Comparison of ENCODE assay signal across 22 cellular contexts in genomic region chr4:72592076-72592475, GRCh38. TPM values are rescaled to one million over a fixed set of nuclear protein-coding genes. Genes with fewer than 3 reads are reported as not detected.
"Had no signal": no experiment of that assay in that cellular context is flagged by ENCODE, and none has a peak within 500 bp of the region (broad histone marks: within the 10 kb centered on the region; RNA-seq: fewer than 3 reads in every experiment).

No MANE protein-coding gene starts in this region.

- H3K27me3 ChIP-seq: adrenal gland, MG63 had no signal

- H3K4me1 Mint-ChIP-seq: activated naive CD8-positive, alpha-beta T cell treated with anti-CD3 and anti-CD28 coated beads, Interleukin-2, amount 10 ng/mL, durations not matched to agents 7 days and 5 days had no signal

- H3K4me1 ChIP-seq: adrenal gland had no signal

- H3K27ac ChIP-seq: adrenal gland, PC-9 had no signal

- H3K36me3 Mint-ChIP-seq: activated naive CD8-positive, alpha-beta T cell treated with anti-CD3 and anti-CD28 coated beads, Interleukin-2, amount 10 ng/mL, durations not matched to agents 7 days and 5 days had no signal

- H3K4me3 Mint-ChIP-seq: activated CD8-positive, alpha-beta T cell treated with anti-CD3 and anti-CD28 coated beads, Interleukin-2, amount 10 ng/mL, durations not matched to agents 7 days and 5 days; activated naive CD8-positive, alpha-beta T cell treated with anti-CD3 and anti-CD28 coated beads, Interleukin-2, amount 10 ng/mL, durations not matched to agents 7 days and 5 days had no signal

- H3K27ac Mint-ChIP-seq: activated CD8-positive, alpha-beta T cell treated with anti-CD3 and anti-CD28 coated beads, Interleukin-2, amount 10 ng/mL, durations not matched to agents 7 days and 5 days; activated naive CD8-positive, alpha-beta T cell treated with anti-CD3 and anti-CD28 coated beads, Interleukin-2, amount 10 ng/mL, durations not matched to agents 7 days and 5 days had no signal

- H3K9me3 ChIP-seq: adrenal gland, MG63 had no signal

- DNase-seq: activated CD4-positive, alpha-beta T cell treated with anti-CD3 and anti-CD28 coated beads for 4 hours; activated CD4-positive, alpha-beta T cell treated with anti-CD3 and anti-CD28 coated beads, Interleukin-2, amount 50 U/mL, for 4 hours; activated CD8-positive, alpha-beta memory T cell treated with anti-CD3 and anti-CD28 coated beads, Interleukin-2, amount 50 U/mL, for 48 hours; activated CD8-positive, alpha-beta T cell treated with anti-CD3 and anti-CD28 coated beads, Interleukin-2, amount 10 ng/mL, durations not matched to agents 7 days and 5 days; activated naive CD4-positive, alpha-beta T cell treated with anti-CD3 and anti-CD28 coated beads, Interleukin-2, amount 50 U/mL, for 16 hours; activated naive CD8-positive, alpha-beta T cell treated with anti-CD3 and anti-CD28 coated beads, Interleukin-2, amount 10 ng/mL, durations not matched to agents 7 days and 5 days; activated T-cell treated with anti-CD3 and anti-CD28 coated beads, Interleukin-2, amount 50 U/mL, for 1 hour; adrenal gland; anterior cingulate cortex; central memory CD4-positive, alpha-beta T cell; MG63; MV-4-11; NCI-H1092 treated with DMSO at 0.1 percent for 48 hours; NCI-H1436; NCI-H1694 treated with DMSO at 0.1 percent for 48 hours; NCI-H2081; NCI-H524; PC-9; SHP77 treated with DMSO at 0.1 percent for 48 hours; T-helper 1 cell had no signal

- H2AFZ ChIP-seq: PC-9 had no signal

- H3K4me3 ChIP-seq: adrenal gland, MG63, PC-9 had no signal

- H3K36me3 ChIP-seq: adrenal gland, MG63 had no signal

- H3K4me2 ChIP-seq: PC-9 had no signal

- FAIRE-seq: bronchial epithelial cell had no signal

RNA-seq across cellular contexts. Expression of gene ADAMTS3, which starts 23.1 kb away (rescaled TPM):
- total RNA-seq: activated CD8-positive, alpha-beta T cell treated with anti-CD3 and anti-CD28 coated beads, Interleukin-2, amount 10 ng/mL, durations not matched to agents 7 days and 5 days; activated naive CD8-positive, alpha-beta T cell treated with anti-CD3 and anti-CD28 coated beads, Interleukin-2, amount 10 ng/mL, durations not matched to agents 7 days and 5 days; T-helper 2 cell treated with Interferon-gamma antibody and Interleukin-4, amounts not matched to agents 100 ng/mL and 5 ng/mL, for 36 hours had no signal
